1 cellular context compared by ENCODE assay signal in genomic region chr19:35014774-35015173, GRCh38.
A peak's percentile ranks its signal among the peaks of the same experiment; 100 is the strongest.
TF ChIP-seq lines count a peak whose summit lies in the region.

No MANE protein-coding gene starts in this region.

TF ChIP-seq in HepG2, 621 proteins besides CTCF, POLR2A, EP300 and RAD21:
- peak; percentile 50; the same call in 1 of the 2 replicates for TF ChIP-seq ZNF770 (CRISPR knock-in tag; IDR thresholded peaks at IDR 0.05)
